ENCODE assay signal across 14 cellular contexts in genomic region chr5:138648841-138649240, GRCh38.
"Had no signal": no experiment of that assay in that cellular context is flagged by ENCODE, and none has a peak within 500 bp of the region (broad histone marks: within the 10 kb centered on the region; RNA-seq: fewer than 3 reads in every experiment).

No MANE protein-coding gene starts in this region.

- H3K4me1 ChIP-seq: foreskin keratinocyte, lower lobe of right lung, right lobe of liver had no signal

- ATAC-seq: activated CD8-positive, alpha-beta T cell treated with anti-CD3 and anti-CD28 coated beads for 36 hours; activated naive CD4-positive, alpha-beta T cell treated with anti-CD3 and anti-CD28 coated beads, Interleukin-2, amount 50 U/mL, for 72 hours; foreskin keratinocyte; left colon; lower lobe of right lung; stimulated activated naive CD8-positive, alpha-beta T cell treated with anti-CD3 and anti-CD28 coated beads, Interleukin-15, amount 100 ng/mL, for 72 hours; T-helper 17 cell had no signal

- H3K36me3 ChIP-seq: lower lobe of right lung, right lobe of liver had no signal

- H3K9me3 ChIP-seq: lower lobe of right lung, right lobe of liver had no signal

- H3K27ac ChIP-seq: foreskin keratinocyte, lower lobe of right lung, right lobe of liver had no signal

- H3K4me3 ChIP-seq: lower lobe of right lung, right lobe of liver had no signal

- H3K27me3 ChIP-seq: right lobe of liver had no signal

- DNase-seq: activated B cell treated with CpG ODN at 0.5 μM for 24 hours; activated CD4-positive, alpha-beta T cell treated with anti-CD3 and anti-CD28 coated beads for 48 hours; activated CD8-positive, alpha-beta T cell treated with anti-CD3 and anti-CD28 coated beads for 36 hours; activated effector memory CD4-positive, alpha-beta T cell treated with anti-CD3 and anti-CD28 coated beads, Interleukin-2, amount 50 U/mL, for 16 hours; activated T-cell treated with anti-CD3 and anti-CD28 coated beads, Interleukin-2, amount 50 U/mL, for 48 hours; amniotic stem cell; effector CD8-positive, alpha-beta T cell; foreskin keratinocyte; left colon; lower lobe of right lung; right lobe of liver; stimulated activated naive CD8-positive, alpha-beta T cell treated with anti-CD3 and anti-CD28 coated beads, Interleukin-15, amount 100 ng/mL, for 72 hours; T-helper 17 cell had no signal
